21 cellular contexts compared by ENCODE assay signal in genomic region chr15:29093065-29093435, GRCh38.
DNase-seq lines count a peak whose midpoint lies in the region; ATAC-seq and TF ChIP-seq lines count a peak whose summit lies in the region.
"Had no signal": no experiment of that assay in that cellular context is flagged by ENCODE, and none has a peak within 500 bp of the region (broad histone marks: within the 10 kb centered on the region; RNA-seq: fewer than 3 reads in every experiment).

No MANE protein-coding gene starts in this region.

- H3K4me2 ChIP-seq in smooth muscle cell: no peak overlapping the region

- ATAC-seq in T-helper 17 cell: no peak
- no peak for ATAC-seq in WTC11
- ATAC-seq: CD8-positive, alpha-beta T cell had no signal

- H3K4me3 ChIP-seq in dorsolateral prefrontal cortex (no peak overlapping the region), sigmoid colon (no peak overlapping the region), smooth muscle cell (no peak overlapping the region), lower leg skin (ENCODE audit: low read depth, poor library complexity, severe bottlenecking) (no peak overlapping the region)
- H3K4me3 ChIP-seq: GM23248, MG63, SK-N-MC had no signal

- H3K27me3 Mint-ChIP-seq in T-helper 17 cell: no peaks in the 10 kb centered on the region
- no peaks in the 10 kb centered on the region for H3K27me3 Mint-ChIP-seq in WTC11 (ENCODE audit: low read depth)

- H3K4me1 Mint-ChIP-seq in T-helper 17 cell (peaks cover 28% of the 10 kb centered on the region), WTC11 (peaks cover 20% of the 10 kb centered on the region)

- DNase-seq in T-helper 17 cell (no peak), dorsolateral prefrontal cortex (no peak), sigmoid colon (peak; percentile 53), smooth muscle cell (lab: John Stamatoyannopoulos, UW; ENCODE audit: unreplicated experiment) (no peak), NCI-H128 (lab: John Stamatoyannopoulos, UW; ENCODE audit: unreplicated experiment) (no peak), lower leg skin (ENCODE audit: low spot score in 2 of 2) (no peak), WTC11 (ENCODE audit: low spot score) (no peak)
- DNase-seq: Caco-2; CD8-positive, alpha-beta T cell; GM23248; H9; IMR-90; KG1; MG63; NCI-H1105 treated with DMSO at 0.1 percent for 48 hours; NCI-H1694; NCI-H2029 treated with DMSO at 0.1 percent for 48 hours; NCI-H69; SIG-M5 had no signal

- CTCF ChIA-PET in WTC11 (lab: Charles Lee): interaction anchor here (0.8 to 8.2 kb wide), 4 partner anchors 11 to 191 kb away, joined by 3 to 153 read pairs (median 3); no protein-coding TSS in a partner anchor

- H3K27ac ChIP-seq in dorsolateral prefrontal cortex: peak overlapping the region in 51 of 59 donors; percentile 3 to 89 (median 71)
- H3K27ac ChIP-seq in sigmoid colon: no peak overlapping the region
- no peak overlapping the region for H3K27ac ChIP-seq in smooth muscle cell (ENCODE audit: low read depth)
- H3K27ac ChIP-seq: GM23248, RWPE1, SK-N-MC had no signal

- H3K27ac Mint-ChIP-seq in T-helper 17 cell (peak overlapping the region; percentile 63), WTC11 (no peak overlapping the region)

- H3K79me2 ChIP-seq in smooth muscle cell (ENCODE audit: low read depth): no peaks in the 10 kb centered on the region

- H3K27me3 ChIP-seq in dorsolateral prefrontal cortex (no peaks in the 10 kb centered on the region), sigmoid colon (peaks cover 0 to 10% (median 0%) of the 10 kb centered on the region in 3 donors), smooth muscle cell (ENCODE audit: low read depth) (no peaks in the 10 kb centered on the region)
- H3K27me3 ChIP-seq: MG63 had no signal

- POLR2A ChIA-PET in WTC11 (lab: Charles Lee): no interaction called here

- 90 to 95% methylated on average over 17 of the region's 17 CpGs for WGBS in sigmoid colon, 2 donors
- 98% methylated on average over 17 of the region's 17 CpGs for WGBS in smooth muscle cell (ENCODE audit: low lambda C conversion rate)
- 92 to 96% methylated on average over 17 of the region's 17 CpGs for WGBS in lower leg skin, 2 donors

- no peaks in the 10 kb centered on the region for H4K20me1 ChIP-seq in smooth muscle cell (ENCODE audit: low read depth)

- intact Hi-C loops in dorsolateral prefrontal cortex (cut with DNase I) (loop anchor here (5.0 kb wide), 3 partner anchors 106 to 211 kb away; no protein-coding TSS in a partner anchor), sigmoid colon (cut with DNase I) (no loop called here), lower leg skin (cut with DNase I; ENCODE audit: low total_unique reads) (no loop called here)

- H3K9me3 ChIP-seq in T-helper 17 cell (ENCODE audit: control insufficient read depth, low read length, poor library complexity, severe bottlenecking) (no peaks in the 10 kb centered on the region), sigmoid colon (no peaks in the 10 kb centered on the region), smooth muscle cell (replicated peaks; ENCODE audit: low read depth) (no peaks in the 10 kb centered on the region)
- H3K9me3 ChIP-seq: Caco-2, MG63 had no signal

- H3K4me1 ChIP-seq in sigmoid colon: no peaks in the 10 kb centered on the region
- no peaks in the 10 kb centered on the region for H3K4me1 ChIP-seq in smooth muscle cell (ENCODE audit: low read depth)
- H3K4me1 ChIP-seq: Caco-2 had no signal

- H3K4me3 Mint-ChIP-seq in T-helper 17 cell: no peak overlapping the region
- H3K4me3 Mint-ChIP-seq in WTC11: no peak overlapping the region
- H3K4me3 Mint-ChIP-seq: CD8-positive, alpha-beta T cell; H9 had no signal

- H2AFZ ChIP-seq in smooth muscle cell (ENCODE audit: low read depth): no peak overlapping the region
- H2AFZ ChIP-seq: GM23248 had no signal

- TF ChIP-seq POLR2A in sigmoid colon (IDR thresholded peaks at IDR 0.05) (no peak), lower leg skin (IDR thresholded peaks at IDR 0.05) (no peak)

- no peak overlapping the region for H3K9ac ChIP-seq in smooth muscle cell (ENCODE audit: low read depth)
- H3K9ac ChIP-seq: GM23248 had no signal

- no peaks in the 10 kb centered on the region for H3K9me3 Mint-ChIP-seq in WTC11
- H3K9me3 Mint-ChIP-seq: CD8-positive, alpha-beta T cell; H9 had no signal

- H3K36me3 Mint-ChIP-seq in T-helper 17 cell (ENCODE audit: low read depth) (peaks cover 2% of the 10 kb centered on the region), WTC11 (no peaks in the 10 kb centered on the region)

- no peak for TF ChIP-seq EP300 in sigmoid colon (IDR thresholded peaks at IDR 0.05)

- no peaks in the 10 kb centered on the region for H3F3A ChIP-seq in smooth muscle cell (ENCODE audit: low read depth)

- no peak for TF ChIP-seq CTCF in dorsolateral prefrontal cortex (IDR thresholded peaks at IDR 0.05 in 54 of 56, conservative IDR thresholded peaks at IDR 0.05 in 2 of 56; ENCODE audit: low read depth in 1 of 56, partially characterized antibody in 56 of 56)
- TF ChIP-seq CTCF in sigmoid colon (IDR thresholded peaks at IDR 0.05): no peak
- TF ChIP-seq CTCF in smooth muscle cell (IDR thresholded peaks at IDR 0.05; ENCODE audit: borderline replicate concordance, insufficient read depth, poor library complexity, severe bottlenecking): no peak
- TF ChIP-seq CTCF in lower leg skin (IDR thresholded peaks at IDR 0.05): no peak
- TF ChIP-seq CTCF in WTC11 (IDR thresholded peaks at IDR 0.05): no peak

- H3K36me3 ChIP-seq in sigmoid colon (no peaks in the 10 kb centered on the region), smooth muscle cell (ENCODE audit: low read depth) (no peaks in the 10 kb centered on the region)
- H3K36me3 ChIP-seq: MG63 had no signal

TF ChIP-seq in WTC11, 78 proteins besides CTCF, POLR2A, EP300 and RAD21:
- TF ChIP-seq PRRX2 (CRISPR knock-in tag; IDR thresholded peaks at IDR 0.05) (no peak), GRHL2 (CRISPR knock-in tag; IDR thresholded peaks at IDR 0.05; ENCODE audit: insufficient replicate concordance, severe bottlenecking) (no peak), FOXK1 (CRISPR knock-in tag; IDR thresholded peaks at IDR 0.05) (no peak), HMGXB4 (CRISPR knock-in tag; IDR thresholded peaks at IDR 0.05) (no peak)

Comparison
In these comparisons a context has a peak if more than half of its experiments do, and no peak if none do; other contexts are left out.
1. H3K27ac ChIP-seq: peak in dorsolateral prefrontal cortex (51 of 59); none in sigmoid colon (0 of 4) and smooth muscle cell (single experiment).
2. intact Hi-C loops: an anchor here in dorsolateral prefrontal cortex (5.0 kb wide); none called in sigmoid colon and lower leg skin.